ENCODE assay signal across 1 cellular context in the genomic region with DNA sequence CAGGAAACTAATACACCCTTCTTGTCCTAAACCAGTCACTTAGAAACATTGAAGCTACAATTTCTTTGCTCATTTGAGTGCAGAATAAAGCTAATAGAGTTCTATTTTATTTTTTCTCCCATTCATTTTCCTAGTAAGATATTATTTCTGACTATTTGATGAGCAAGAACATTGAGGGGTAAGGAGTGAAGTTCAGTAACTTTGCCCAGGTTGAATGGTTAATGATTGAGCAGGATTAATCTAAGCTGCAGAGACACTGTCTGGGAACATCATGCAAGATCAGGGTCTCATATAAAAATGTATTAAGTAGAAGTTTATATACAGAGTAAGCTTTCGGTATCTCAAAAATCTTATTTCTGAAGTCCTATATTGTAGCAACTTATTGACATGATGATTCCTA.
TF ChIP-seq lines count a peak whose summit lies in the region.

No MANE protein-coding gene starts in this region.

TF ChIP-seq in liver, 16 proteins besides CTCF, POLR2A, EP300 and RAD21 (continued from another document):
- TF ChIP-seq, protein P1, sequence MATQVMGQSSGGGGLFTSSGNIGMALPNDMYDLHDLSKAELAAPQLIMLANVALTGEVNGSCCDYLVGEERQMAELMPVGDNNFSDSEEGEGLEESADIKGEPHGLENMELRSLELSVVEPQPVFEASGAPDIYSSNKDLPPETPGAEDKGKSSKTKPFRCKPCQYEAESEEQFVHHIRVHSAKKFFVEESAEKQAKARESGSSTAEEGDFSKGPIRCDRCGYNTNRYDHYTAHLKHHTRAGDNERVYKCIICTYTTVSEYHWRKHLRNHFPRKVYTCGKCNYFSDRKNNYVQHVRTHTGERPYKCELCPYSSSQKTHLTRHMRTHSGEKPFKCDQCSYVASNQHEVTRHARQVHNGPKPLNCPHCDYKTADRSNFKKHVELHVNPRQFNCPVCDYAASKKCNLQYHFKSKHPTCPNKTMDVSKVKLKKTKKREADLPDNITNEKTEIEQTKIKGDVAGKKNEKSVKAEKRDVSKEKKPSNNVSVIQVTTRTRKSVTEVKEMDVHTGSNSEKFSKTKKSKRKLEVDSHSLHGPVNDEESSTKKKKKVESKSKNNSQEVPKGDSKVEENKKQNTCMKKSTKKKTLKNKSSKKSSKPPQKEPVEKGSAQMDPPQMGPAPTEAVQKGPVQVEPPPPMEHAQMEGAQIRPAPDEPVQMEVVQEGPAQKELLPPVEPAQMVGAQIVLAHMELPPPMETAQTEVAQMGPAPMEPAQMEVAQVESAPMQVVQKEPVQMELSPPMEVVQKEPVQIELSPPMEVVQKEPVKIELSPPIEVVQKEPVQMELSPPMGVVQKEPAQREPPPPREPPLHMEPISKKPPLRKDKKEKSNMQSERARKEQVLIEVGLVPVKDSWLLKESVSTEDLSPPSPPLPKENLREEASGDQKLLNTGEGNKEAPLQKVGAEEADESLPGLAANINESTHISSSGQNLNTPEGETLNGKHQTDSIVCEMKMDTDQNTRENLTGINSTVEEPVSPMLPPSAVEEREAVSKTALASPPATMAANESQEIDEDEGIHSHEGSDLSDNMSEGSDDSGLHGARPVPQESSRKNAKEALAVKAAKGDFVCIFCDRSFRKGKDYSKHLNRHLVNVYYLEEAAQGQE (IDR thresholded peaks at IDR 0.05): peak; percentile 43
